ENCODE assay signal across 18 cellular contexts in genomic region chr2:218149098-218149497, GRCh38. TPM values are rescaled to one million over a fixed set of nuclear protein-coding genes. Genes with fewer than 3 reads are reported as not detected.
DNase-seq lines count a peak whose midpoint lies in the region; ATAC-seq, FAIRE-seq and TF ChIP-seq lines count a peak whose summit lies in the region.
"Had no signal": no experiment of that assay in that cellular context is flagged by ENCODE, and none has a peak within 500 bp of the region (broad histone marks: within the 10 kb centered on the region; RNA-seq: fewer than 3 reads in every experiment).

No MANE protein-coding gene starts in this region.

- POLR2A ChIA-PET in K562 (lab: Yijun Ruan, JAX): interaction anchor here (0.5 kb wide), 1 partner anchor 17 kb away, joined by 3 read pairs; no protein-coding TSS in a partner anchor

- in situ Hi-C loops in K562 (cut with MboI): no loop called here

- no peak overlapping the region for H3K9ac ChIP-seq in BLaER1 treated with 17β-estradiol and CSF1 and Interleukin-3, amounts not matched to agents 10 nM and 100 nM
- H3K9ac ChIP-seq in K562 (ENCODE audit: insufficient read depth in 1 of 2, low read depth in 2 of 2, low read length in 2 of 2): no peak overlapping the region

- H3K27me3 ChIP-seq in BLaER1 treated with 17β-estradiol and CSF1 and Interleukin-3, amounts not matched to agents 10 nM and 100 nM: no peaks in the 10 kb centered on the region
- H3K27me3 ChIP-seq in K562 (ENCODE audit: control insufficient read depth in 2 of 2, insufficient read depth in 2 of 2, low read length in 2 of 2): peaks cover 7 to 25% of the 10 kb centered on the region in 2 experiments; a peak in 3 of 5 replicates
- H3K27me3 ChIP-seq in neutrophil: no peaks in the 10 kb centered on the region
- H3K27me3 ChIP-seq in heart right ventricle: peaks cover 0 to 24% (median 0%) of the 10 kb centered on the region in 7 donors

- no TSS peak for BruUV-seq in K562 (replicated peaks; lab: Mats Ljungman, UMichigan)

- H4K20me1 ChIP-seq in BLaER1 treated with 17β-estradiol and CSF1 and Interleukin-3, amounts not matched to agents 10 nM and 100 nM: no peaks in the 10 kb centered on the region
- H4K20me1 ChIP-seq in K562 (replicated peaks; ENCODE audit: control insufficient read depth, insufficient read depth, low read length): no peaks in the 10 kb centered on the region

- intact Hi-C loops in K562 (cut with micrococcal nuclease) (no loop called here), heart right ventricle (cut with DNase I) (no loop called here)

- 0% methylated on average over 5 of the region's 5 CpGs for WGBS in K562 (ENCODE audit: insufficient coverage, low coverage, missing lambda C conversion rate)
- 38 to 44% methylated on average over 5 of the region's 5 CpGs for WGBS in heart right ventricle, 2 donors

- no peak overlapping the region for H3K27ac ChIP-seq in BLaER1 treated with 17β-estradiol and CSF1 and Interleukin-3, amounts not matched to agents 10 nM and 100 nM
- H3K27ac ChIP-seq in K562 (ENCODE audit: extremely low read depth, low read depth, low read length) (no peak overlapping the region), neutrophil (peak overlapping the region; percentile 96), heart right ventricle (peak overlapping the region in 1 of 10 donors; percentile 34)
- H3K27ac ChIP-seq: C4-2B had no signal

- H3K4me1 ChIP-seq in BLaER1 treated with 17β-estradiol and CSF1 and Interleukin-3, amounts not matched to agents 10 nM and 100 nM: peaks cover 12 to 17% (median 15%) of the 10 kb centered on the region in 10 experiments
- no peaks in the 10 kb centered on the region for H3K4me1 ChIP-seq in K562 (replicated peaks in 1 of 2; ENCODE audit: control insufficient read depth in 2 of 2, insufficient read depth in 2 of 2, low read length in 2 of 2)
- H3K4me1 ChIP-seq in neutrophil (ENCODE audit: control insufficient read depth in 1 of 2, insufficient read depth in 1 of 2, low read depth in 1 of 2, low read length in 1 of 2): peaks cover 92 to 96% of the 10 kb centered on the region in 2 experiments
- no peaks in the 10 kb centered on the region for H3K4me1 ChIP-seq in heart right ventricle
- H3K4me1 ChIP-seq: Caco-2 had no signal

- H3K36me3 ChIP-seq in BLaER1 treated with 17β-estradiol and CSF1 and Interleukin-3, amounts not matched to agents 10 nM and 100 nM: no peaks in the 10 kb centered on the region
- H3K36me3 ChIP-seq in K562 (ENCODE audit: control insufficient read depth, insufficient read depth, low read length) (no peaks in the 10 kb centered on the region), neutrophil (no peaks in the 10 kb centered on the region), heart right ventricle (no peaks in the 10 kb centered on the region)

- H3K79me2 ChIP-seq in K562 (ENCODE audit: control insufficient read depth, insufficient read depth, low read length): no peaks in the 10 kb centered on the region

- TF ChIP-seq CTCF in K562 (IDR thresholded peaks at IDR 0.05 in 2 of 3, conservative IDR thresholded peaks at IDR 0.05 in 1 of 3; ENCODE audit: insufficient read depth in 2 of 3, low read depth in 1 of 3, low read length in 3 of 3) (no peak), neutrophil (IDR thresholded peaks at IDR 0.05) (no peak), heart right ventricle (IDR thresholded peaks at IDR 0.05) (no peak)

- CTCF ChIA-PET in K562 (lab: Yijun Ruan, JAX; ENCODE audit: low intra/inter-chr PET ratio): no interaction called here

- peaks cover 14 to 19% (median 17%) of the 10 kb centered on the region in 11 experiments for H3K9me3 ChIP-seq in BLaER1 treated with 17β-estradiol and CSF1 and Interleukin-3, amounts not matched to agents 10 nM and 100 nM (replicated peaks in 1 of 11)
- H3K9me3 ChIP-seq in K562 (replicated peaks; ENCODE audit: control insufficient read depth, insufficient read depth, low read depth, low read length) (no peaks in the 10 kb centered on the region), neutrophil (no peaks in the 10 kb centered on the region), heart right ventricle (no peaks in the 10 kb centered on the region)
- H3K9me3 ChIP-seq: Caco-2 had no signal

- TF ChIP-seq POLR2A in K562 (conservative IDR thresholded peaks at IDR 0.05): no peak

- DNase-seq in OCI-M1 (lab: John Stamatoyannopoulos, UW) (peak; percentile 20), K562 (ENCODE audit: extremely low read depth in 1 of 4, low spot score in 3 of 4) (no peak), heart right ventricle (no peak)
- no peak for DNase-seq in stimulated activated CD4-positive, alpha-beta T cell treated with anti-CD3 and anti-CD28 coated beads, Interleukin-12 subunit alpha, Interleukin-12 subunit beta, amount 100 ng/mL, for 4 hours
- DNase-seq: Caco-2; CD4-positive, alpha-beta T cell; GDM1; HCEC 1CT had no signal

- H3K4me3 ChIP-seq in BLaER1 treated with 17β-estradiol and CSF1 and Interleukin-3, amounts not matched to agents 10 nM and 100 nM: no peak overlapping the region
- H3K4me3 ChIP-seq in K562: no peak overlapping the region
- no peak overlapping the region for H3K4me3 ChIP-seq in neutrophil (ENCODE audit: low read depth in 1 of 2, low read length in 1 of 2)
- H3K4me3 ChIP-seq in heart right ventricle: no peak overlapping the region
- H3K4me3 ChIP-seq: GM23338 had no signal

- H2AFZ ChIP-seq in K562 (ENCODE audit: low read depth, low read length): no peak overlapping the region
- H2AFZ ChIP-seq: GM23338 had no signal

- H3K4me2 ChIP-seq in BLaER1 treated with 17β-estradiol and CSF1 and Interleukin-3, amounts not matched to agents 10 nM and 100 nM: peak overlapping the region in 8 of 11 experiments; percentile 33 to 62 (median 49); a peak in 10 of 22 replicates
- H3K4me2 ChIP-seq in K562 (ENCODE audit: insufficient read depth, low read length): no peak overlapping the region
- H3K4me2 ChIP-seq: GM23338 had no signal

- FAIRE-seq in K562 (lab: Jason Lieb, UNC): no peak
- FAIRE-seq: D721Med, H54 had no signal

- H3K9me1 ChIP-seq in K562 (ENCODE audit: control insufficient read depth, insufficient read depth, low read length): no peaks in the 10 kb centered on the region

- ATAC-seq in K562: no peak
- ATAC-seq in GM19395 (IDR thresholded peaks at IDR 0.05; ENCODE audit: unreplicated experiment): no peak
- no peak for ATAC-seq in heart right ventricle
- ATAC-seq: GM23338 had no signal

- no peak for TF ChIP-seq EP300 in K562 (IDR thresholded peaks at IDR 0.05; ENCODE audit: low read length)

- TF ChIP-seq RAD21 in K562 (CRISPR knock-in tag; conservative IDR thresholded peaks at IDR 0.05 in 1 of 2, IDR thresholded peaks at IDR 0.05 in 1 of 2): no peak

TF ChIP-seq in K562, 482 proteins besides CTCF, POLR2A, EP300 and RAD21:
- TF ChIP-seq NCOA1 (IDR thresholded peaks at IDR 0.05; ENCODE audit: low read depth): no peak
- TF ChIP-seq CBFA2T3 (IDR thresholded peaks at IDR 0.05): peak; percentile 18; the same call in 1 of the 2 replicates
- TF ChIP-seq TCF3 (CRISPR knock-in tag; IDR thresholded peaks at IDR 0.05): 0 out of 2 replicates have a peak, but pooled peaks have one; percentile 20

RNA-seq across cellular contexts. Expression of gene CXCR1, which starts 17.7 kb away (rescaled TPM):
- not detected in 2 replicates for total RNA-seq in K562 (2011; cell fraction: chromatin; rRNA removed; ENCODE audit: low replicate concordance)
- not detected in 2 replicates for total RNA-seq in K562 (2011; cell fraction: nucleolus; rRNA removed)
- total RNA-seq in K562 (2011; cell fraction: nucleoplasm; rRNA removed): not detected in 2 replicates
- total RNA-seq in K562 (2014; rRNA removed) (not detected in 2 replicates), K562 (2014; rRNA removed; fragmentation: Illumina TruSeq; extraction: Trizol) (not detected in 2 replicates), K562 (2015; rRNA removed; fragmentation: Illumina TruSeq; extraction: Trizol) (not detected in 2 replicates), K562 (2021) (not detected in 2 replicates), heart right ventricle (1 to 10 TPM in 2 of 10 donors, under 1 TPM in 8; 0.15 to 2.6 (median 0.47) TPM)
- polyA plus RNA-seq in K562 (2011; rRNA removed) (not detected in 2 replicates), K562 (2014; fragmentation: Illumina TruSeq; extraction: Trizol) (not detected in 2 replicates), K562 (2014; fragmentation: Nextera tagmentation; extraction: Ambion mirVana) (not detected), K562 (2014; rRNA removed) (not detected in 2 replicates), heart right ventricle (under 1 TPM in 1 of 2 donors, not detected in 1; 0.10 TPM)
- not detected in 2 replicates for polyA plus RNA-seq in K562 (2011; cell fraction: cytosol; rRNA removed)
- polyA plus RNA-seq in K562 (2011; cell fraction: nucleus; rRNA removed): not detected in 2 replicates
- 0.04 TPM in 1 of 2 replicates, not detected in the other for polyA plus RNA-seq in K562 (2012)
- polyA minus RNA-seq in K562 (2011; rRNA and poly(A)+ RNA removed): not detected in 2 replicates
- polyA minus RNA-seq in K562 (2011; cell fraction: cytosol; rRNA and poly(A)+ RNA removed): not detected in 2 replicates
- not detected in 2 replicates for polyA minus RNA-seq in K562 (2011; cell fraction: nucleus; rRNA and poly(A)+ RNA removed)
- total RNA-seq: A172, B cell, Caco-2, GM23338, HT-29 had no signal
- polyA plus RNA-seq: GM23338 had no signal

RNA-seq across cellular contexts. Expression of gene CXCR2, which starts 23.3 kb away (rescaled TPM):
- total RNA-seq in K562 (2011; cell fraction: chromatin; rRNA removed; ENCODE audit: low replicate concordance): not detected in 2 replicates
- total RNA-seq in K562 (2011; cell fraction: nucleolus; rRNA removed): not detected in 2 replicates
- total RNA-seq in K562 (2011; cell fraction: nucleoplasm; rRNA removed): not detected in 2 replicates
- total RNA-seq in K562 (2014; rRNA removed) (not detected in 2 replicates), K562 (2014; rRNA removed; fragmentation: Illumina TruSeq; extraction: Trizol) (not detected in 2 replicates), K562 (2015; rRNA removed; fragmentation: Illumina TruSeq; extraction: Trizol) (not detected in 2 replicates), K562 (2021) (not detected in 2 replicates), heart right ventricle (1 to 10 TPM in 1 of 10 donors, under 1 TPM in 9; 0.39 to 2.7 (median 0.72) TPM)
- polyA plus RNA-seq in K562 (2011; rRNA removed) (not detected in 2 replicates), K562 (2014; fragmentation: Illumina TruSeq; extraction: Trizol) (not detected in 2 replicates), K562 (2014; fragmentation: Nextera tagmentation; extraction: Ambion mirVana) (not detected), K562 (2014; rRNA removed) (not detected in 2 replicates), heart right ventricle (under 1 TPM; 0.07 to 0.22 TPM)
- polyA plus RNA-seq in K562 (2011; cell fraction: cytosol; rRNA removed): not detected in 2 replicates
- not detected in 2 replicates for polyA plus RNA-seq in K562 (2011; cell fraction: nucleus; rRNA removed)
- 0.03 TPM in 1 of 2 replicates, not detected in the other for polyA plus RNA-seq in K562 (2012)
- polyA minus RNA-seq in K562 (2011; rRNA and poly(A)+ RNA removed): not detected in 2 replicates
- polyA minus RNA-seq in K562 (2011; cell fraction: cytosol; rRNA and poly(A)+ RNA removed): not detected in 2 replicates
- not detected in 2 replicates for polyA minus RNA-seq in K562 (2011; cell fraction: nucleus; rRNA and poly(A)+ RNA removed)
- total RNA-seq: A172; B cell; Caco-2; CD4-positive, alpha-beta T cell; HT-29 had no signal
